ENCODE assay signal across 31 cellular contexts in genomic region chr7:10684606-10685005, GRCh38.
"Had no signal": no experiment of that assay in that cellular context is flagged by ENCODE, and none has a peak within 500 bp of the region (broad histone marks: within the 10 kb centered on the region; RNA-seq: fewer than 3 reads in every experiment).

No MANE protein-coding gene starts in this region.

- FAIRE-seq: astrocyte, bronchial epithelial cell, endometrium, endothelial cell of umbilical vein had no signal

- H3K36me3 ChIP-seq: brain microvascular endothelial cell, esophagus squamous epithelium, heart left ventricle had no signal

- DNase-seq: activated CD4-positive, alpha-beta memory T cell treated with anti-CD3 and anti-CD28 coated beads, Interleukin-2, amount 10 ng/mL, durations not matched to agents 7 days and 5 days; activated CD4-positive, alpha-beta T cell treated with anti-CD3 and anti-CD28 coated beads for 1 hour; activated CD4-positive, alpha-beta T cell treated with anti-CD3 and anti-CD28 coated beads for 4 hours; activated CD4-positive, alpha-beta T cell treated with anti-CD3 and anti-CD28 coated beads, Interleukin-2, amount 10 ng/mL, durations not matched to agents 7 days and 5 days; activated CD4-positive, alpha-beta T cell treated with anti-CD3 and anti-CD28 coated beads, Interleukin-2, amount 50 U/mL, for 4 hours; activated CD8-positive, alpha-beta memory T cell treated with anti-CD3 and anti-CD28 coated beads, Interleukin-2, amount 50 U/mL, for 48 hours; activated gamma-delta T cell; activated naive CD4-positive, alpha-beta T cell; activated naive CD4-positive, alpha-beta T cell treated with anti-CD3 and anti-CD28 coated beads, Interleukin-2, amount 10 ng/mL, durations not matched to agents 7 days and 5 days; activated T-cell treated with anti-CD3 and anti-CD28 coated beads for 4 hours; activated T-cell treated with anti-CD3 and anti-CD28 coated beads, Interleukin-2, amount 50 U/mL, for 24 hours; activated T-cell treated with anti-CD3 and anti-CD28 coated beads, Interleukin-2, amount 50 U/mL, for 72 hours; amniotic stem cell; anterior cingulate cortex; brain microvascular endothelial cell; dorsolateral prefrontal cortex; effector memory CD4-positive, alpha-beta T cell; esophagus squamous epithelium; foreskin melanocyte; glutamatergic neuron; heart left ventricle; T-helper 2 cell had no signal

- H3K27ac ChIP-seq: brain microvascular endothelial cell, coronary artery, dorsolateral prefrontal cortex, epithelial cell of prostate, esophagus squamous epithelium, heart left ventricle had no signal

- H3K4me3 ChIP-seq: coronary artery, dorsolateral prefrontal cortex, esophagus squamous epithelium, heart left ventricle had no signal

- H3K9me3 ChIP-seq: esophagus squamous epithelium had no signal

- H3K27me3 ChIP-seq: brain microvascular endothelial cell, dorsolateral prefrontal cortex, esophagus squamous epithelium, heart left ventricle had no signal

- H3K9me3 Mint-ChIP-seq: activated CD4-positive, alpha-beta memory T cell treated with anti-CD3 and anti-CD28 coated beads, Interleukin-2, amount 10 ng/mL, durations not matched to agents 7 days and 5 days; activated CD4-positive, alpha-beta T cell treated with anti-CD3 and anti-CD28 coated beads, Interleukin-2, amount 10 ng/mL, durations not matched to agents 7 days and 5 days; activated naive CD4-positive, alpha-beta T cell treated with anti-CD3 and anti-CD28 coated beads, Interleukin-2, amount 10 ng/mL, durations not matched to agents 7 days and 5 days; activated T-cell treated with anti-CD3 and anti-CD28 coated beads, Interleukin-2, amount 50 U/mL, for 24 hours; central memory CD8-positive, alpha-beta T cell had no signal

- H3K36me3 Mint-ChIP-seq: activated naive CD4-positive, alpha-beta T cell treated with anti-CD3 and anti-CD28 coated beads, Interleukin-2, amount 10 ng/mL, durations not matched to agents 7 days and 5 days; activated naive CD8-positive, alpha-beta T cell had no signal

- H3K4me1 ChIP-seq: esophagus squamous epithelium, heart left ventricle had no signal

- H3K27ac Mint-ChIP-seq: activated CD4-positive, alpha-beta memory T cell treated with anti-CD3 and anti-CD28 coated beads, Interleukin-2, amount 10 ng/mL, durations not matched to agents 7 days and 5 days; activated CD4-positive, alpha-beta T cell treated with anti-CD3 and anti-CD28 coated beads, Interleukin-2, amount 10 ng/mL, durations not matched to agents 7 days and 5 days; activated naive CD4-positive, alpha-beta T cell treated with anti-CD3 and anti-CD28 coated beads, Interleukin-2, amount 10 ng/mL, durations not matched to agents 7 days and 5 days; activated naive CD8-positive, alpha-beta T cell; activated T-cell treated with anti-CD3 and anti-CD28 coated beads, Interleukin-2, amount 50 U/mL, for 24 hours; activated T-cell treated with anti-CD3 and anti-CD28 coated beads, Interleukin-2, amount 50 U/mL, for 72 hours; dendritic cell treated with granulocyte-macrophage colony-stimulating factor and Interleukin-4, amounts not matched to agents 40 ng/mL and 50 ng/mL, for 4 days had no signal

- ATAC-seq: activated T-cell treated with anti-CD3 and anti-CD28 coated beads, Interleukin-2, amount 50 U/mL, for 72 hours; heart left ventricle had no signal
